ENCODE assay signal across 14 cellular contexts in genomic region chr12:49462103-49462739, GRCh38.
DNase-seq lines count a peak whose midpoint lies in the region; ATAC-seq and TF ChIP-seq lines count a peak whose summit lies in the region.
"Had no signal": no experiment of that assay in that cellular context is flagged by ENCODE, and none has a peak within 500 bp of the region (broad histone marks: within the 10 kb centered on the region; RNA-seq: fewer than 3 reads in every experiment).

No MANE protein-coding gene starts in this region.

- no peaks in the 10 kb centered on the region for H3K4me1 Mint-ChIP-seq in immature natural killer cell

- peak; percentile 76 for ATAC-seq in left lung
- no peak for ATAC-seq in HG03442 (IDR thresholded peaks at IDR 0.05; ENCODE audit: unreplicated experiment)

- H3K27me3 ChIP-seq in left lung (no peaks in the 10 kb centered on the region), stomach (no peaks in the 10 kb centered on the region)

- intact Hi-C loops in left lung (cut with DNase I), result no loop called here
- intact Hi-C loops in stomach (cut with DNase I; ENCODE audit: low total_unique reads), result no loop called here

- H3K9me3 ChIP-seq in left lung (no peaks in the 10 kb centered on the region), stomach (no peaks in the 10 kb centered on the region)

- H3K4me1 ChIP-seq in left lung (no peaks in the 10 kb centered on the region), stomach (peaks cover 7 to 29% (median 17%) of the 10 kb centered on the region in 4 donors)

- H3K27ac Mint-ChIP-seq in immature natural killer cell, result no peak overlapping the region

- TF ChIP-seq CTCF in LNCaP clone FGC (IDR thresholded peaks at IDR 0.05; ENCODE audit: control insufficient read depth, extremely low read depth, insufficient read depth) (no peak), left lung (IDR thresholded peaks at IDR 0.05) (no peak), stomach (IDR thresholded peaks at IDR 0.05) (no peak), GM13977 (IDR thresholded peaks at IDR 0.05; ENCODE audit: extremely low read depth, insufficient read depth, missing control alignments) (no peak)

- H3K27ac ChIP-seq in left lung (no peak overlapping the region), stomach (peak overlapping the region in 4 of 5 donors; percentile 45 to 84 (median 64))
- H3K27ac ChIP-seq: PC-9 had no signal

- no peak overlapping the region for H3K4me3 ChIP-seq in LNCaP clone FGC (ENCODE audit: low read depth, low read length)
- no peak overlapping the region for H3K4me3 ChIP-seq in left lung
- H3K4me3 ChIP-seq in stomach, result no peak overlapping the region
- H3K4me3 ChIP-seq: PC-9 had no signal

- no peak for TF ChIP-seq POLR2A in stomach (IDR thresholded peaks at IDR 0.05)

- H3K36me3 Mint-ChIP-seq in immature natural killer cell, result peaks cover 4 to 13% (median 9%) of the 10 kb centered on the region in 3 donors

- in situ Hi-C loops in GM13977 (cut with MboI; ENCODE audit: low pct_unique_long_range_greater_than_20kb, low sequenced_read_pairs, unreplicated experiment), result no loop called here

- H3K27me3 Mint-ChIP-seq in immature natural killer cell (ENCODE audit: low read depth in 3 of 3), result no peaks in the 10 kb centered on the region

- H3K4me3 Mint-ChIP-seq in immature natural killer cell, result no peak overlapping the region

- peaks cover 0 to 2% (median 0%) of the 10 kb centered on the region in 6 donors for H3K9me3 Mint-ChIP-seq in immature natural killer cell

- H3K36me3 ChIP-seq in left lung (no peaks in the 10 kb centered on the region), stomach (peaks cover 0 to 5% (median 2%) of the 10 kb centered on the region in 4 donors)

- DNase-seq in LNCaP clone FGC (ENCODE audit: low read depth) (peak; percentile 25), cerebellar cortex (ENCODE audit: low spot score) (peak; percentile 81), left lung (no peak), stomach (peak; percentile 44), GM13977 (ENCODE audit: low spot score) (no peak), immature natural killer cell (no peak)
- DNase-seq: cortex of kidney, DMS153, kidney glomerular epithelial cell, NCI-H1930, NCI-H526 treated with DMSO at 0.1 percent for 48 hours, PC-9, retina had no signal

- WGBS in stomach, 5 donors, result 35 to 61% (median 41%) methylated on average over 11 of the region's 11 CpGs

- no peak for TF ChIP-seq EP300 in stomach (IDR thresholded peaks at IDR 0.05)

Comparison
In these comparisons a context has a peak if more than half of its experiments do, and no peak if none do; other contexts are left out.
1. DNase-seq: peak in LNCaP clone FGC (single experiment), cerebellar cortex (single experiment) and stomach (single experiment); none in left lung (0 of 2), GM13977 (single experiment) and immature natural killer cell (0 of 3).
2. H3K27ac ChIP-seq: peak in stomach (4 of 5); none in left lung (0 of 2).